ENCODE assay signal across 2 cellular contexts in the genomic region with DNA sequence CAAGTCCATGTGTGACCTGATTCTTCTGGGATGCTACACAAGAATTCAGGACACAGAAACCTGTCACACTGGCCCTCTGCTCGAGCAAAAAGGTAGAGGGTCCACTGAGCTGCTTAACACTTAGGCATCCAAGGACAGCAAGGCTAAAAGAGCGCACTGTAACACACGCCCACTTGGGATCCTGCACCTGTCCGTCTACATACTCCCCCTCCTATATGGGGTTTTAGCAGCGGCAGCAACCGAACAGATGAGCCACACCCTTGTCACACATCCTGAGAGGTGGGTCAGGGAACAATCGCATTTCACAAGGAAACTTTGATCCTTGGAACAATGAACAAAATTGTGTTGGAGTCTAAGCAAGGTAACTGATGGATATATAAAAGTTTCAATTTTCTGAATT.
TF ChIP-seq lines count a peak whose summit lies in the region.

No MANE protein-coding gene starts in this region.

TF ChIP-seq in GM23338, 12 proteins besides CTCF, POLR2A, EP300 and RAD21:
- TF ChIP-seq EZH2 (IDR thresholded peaks at IDR 0.05; ENCODE audit: low read depth, unreplicated experiment) (no peak), POLR2AphosphoS5 (IDR thresholded peaks at IDR 0.05; ENCODE audit: low read depth) (no peak), ZNF114 (CRISPR knock-in tag; IDR thresholded peaks at IDR 0.05) (no peak), EZH2phosphoT487 (IDR thresholded peaks at IDR 0.05; ENCODE audit: unreplicated experiment) (no peak), NANOG (IDR thresholded peaks at IDR 0.05; ENCODE audit: borderline replicate concordance) (no peak), CREB1 (CRISPR knock-in tag; IDR thresholded peaks at IDR 0.05; ENCODE audit: low read depth) (no peak), JUNB (IDR thresholded peaks at IDR 0.05; ENCODE audit: unreplicated experiment) (no peak)
- TF ChIP-seq, protein P1, sequence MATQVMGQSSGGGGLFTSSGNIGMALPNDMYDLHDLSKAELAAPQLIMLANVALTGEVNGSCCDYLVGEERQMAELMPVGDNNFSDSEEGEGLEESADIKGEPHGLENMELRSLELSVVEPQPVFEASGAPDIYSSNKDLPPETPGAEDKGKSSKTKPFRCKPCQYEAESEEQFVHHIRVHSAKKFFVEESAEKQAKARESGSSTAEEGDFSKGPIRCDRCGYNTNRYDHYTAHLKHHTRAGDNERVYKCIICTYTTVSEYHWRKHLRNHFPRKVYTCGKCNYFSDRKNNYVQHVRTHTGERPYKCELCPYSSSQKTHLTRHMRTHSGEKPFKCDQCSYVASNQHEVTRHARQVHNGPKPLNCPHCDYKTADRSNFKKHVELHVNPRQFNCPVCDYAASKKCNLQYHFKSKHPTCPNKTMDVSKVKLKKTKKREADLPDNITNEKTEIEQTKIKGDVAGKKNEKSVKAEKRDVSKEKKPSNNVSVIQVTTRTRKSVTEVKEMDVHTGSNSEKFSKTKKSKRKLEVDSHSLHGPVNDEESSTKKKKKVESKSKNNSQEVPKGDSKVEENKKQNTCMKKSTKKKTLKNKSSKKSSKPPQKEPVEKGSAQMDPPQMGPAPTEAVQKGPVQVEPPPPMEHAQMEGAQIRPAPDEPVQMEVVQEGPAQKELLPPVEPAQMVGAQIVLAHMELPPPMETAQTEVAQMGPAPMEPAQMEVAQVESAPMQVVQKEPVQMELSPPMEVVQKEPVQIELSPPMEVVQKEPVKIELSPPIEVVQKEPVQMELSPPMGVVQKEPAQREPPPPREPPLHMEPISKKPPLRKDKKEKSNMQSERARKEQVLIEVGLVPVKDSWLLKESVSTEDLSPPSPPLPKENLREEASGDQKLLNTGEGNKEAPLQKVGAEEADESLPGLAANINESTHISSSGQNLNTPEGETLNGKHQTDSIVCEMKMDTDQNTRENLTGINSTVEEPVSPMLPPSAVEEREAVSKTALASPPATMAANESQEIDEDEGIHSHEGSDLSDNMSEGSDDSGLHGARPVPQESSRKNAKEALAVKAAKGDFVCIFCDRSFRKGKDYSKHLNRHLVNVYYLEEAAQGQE (IDR thresholded peaks at IDR 0.05; ENCODE audit: unreplicated experiment): no peak
- TF ChIP-seq, protein P2, sequence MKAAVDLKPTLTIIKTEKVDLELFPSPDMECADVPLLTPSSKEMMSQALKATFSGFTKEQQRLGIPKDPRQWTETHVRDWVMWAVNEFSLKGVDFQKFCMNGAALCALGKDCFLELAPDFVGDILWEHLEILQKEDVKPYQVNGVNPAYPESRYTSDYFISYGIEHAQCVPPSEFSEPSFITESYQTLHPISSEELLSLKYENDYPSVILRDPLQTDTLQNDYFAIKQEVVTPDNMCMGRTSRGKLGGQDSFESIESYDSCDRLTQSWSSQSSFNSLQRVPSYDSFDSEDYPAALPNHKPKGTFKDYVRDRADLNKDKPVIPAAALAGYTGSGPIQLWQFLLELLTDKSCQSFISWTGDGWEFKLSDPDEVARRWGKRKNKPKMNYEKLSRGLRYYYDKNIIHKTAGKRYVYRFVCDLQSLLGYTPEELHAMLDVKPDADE (IDR thresholded peaks at IDR 0.05): no peak
- TF ChIP-seq, protein P3, sequence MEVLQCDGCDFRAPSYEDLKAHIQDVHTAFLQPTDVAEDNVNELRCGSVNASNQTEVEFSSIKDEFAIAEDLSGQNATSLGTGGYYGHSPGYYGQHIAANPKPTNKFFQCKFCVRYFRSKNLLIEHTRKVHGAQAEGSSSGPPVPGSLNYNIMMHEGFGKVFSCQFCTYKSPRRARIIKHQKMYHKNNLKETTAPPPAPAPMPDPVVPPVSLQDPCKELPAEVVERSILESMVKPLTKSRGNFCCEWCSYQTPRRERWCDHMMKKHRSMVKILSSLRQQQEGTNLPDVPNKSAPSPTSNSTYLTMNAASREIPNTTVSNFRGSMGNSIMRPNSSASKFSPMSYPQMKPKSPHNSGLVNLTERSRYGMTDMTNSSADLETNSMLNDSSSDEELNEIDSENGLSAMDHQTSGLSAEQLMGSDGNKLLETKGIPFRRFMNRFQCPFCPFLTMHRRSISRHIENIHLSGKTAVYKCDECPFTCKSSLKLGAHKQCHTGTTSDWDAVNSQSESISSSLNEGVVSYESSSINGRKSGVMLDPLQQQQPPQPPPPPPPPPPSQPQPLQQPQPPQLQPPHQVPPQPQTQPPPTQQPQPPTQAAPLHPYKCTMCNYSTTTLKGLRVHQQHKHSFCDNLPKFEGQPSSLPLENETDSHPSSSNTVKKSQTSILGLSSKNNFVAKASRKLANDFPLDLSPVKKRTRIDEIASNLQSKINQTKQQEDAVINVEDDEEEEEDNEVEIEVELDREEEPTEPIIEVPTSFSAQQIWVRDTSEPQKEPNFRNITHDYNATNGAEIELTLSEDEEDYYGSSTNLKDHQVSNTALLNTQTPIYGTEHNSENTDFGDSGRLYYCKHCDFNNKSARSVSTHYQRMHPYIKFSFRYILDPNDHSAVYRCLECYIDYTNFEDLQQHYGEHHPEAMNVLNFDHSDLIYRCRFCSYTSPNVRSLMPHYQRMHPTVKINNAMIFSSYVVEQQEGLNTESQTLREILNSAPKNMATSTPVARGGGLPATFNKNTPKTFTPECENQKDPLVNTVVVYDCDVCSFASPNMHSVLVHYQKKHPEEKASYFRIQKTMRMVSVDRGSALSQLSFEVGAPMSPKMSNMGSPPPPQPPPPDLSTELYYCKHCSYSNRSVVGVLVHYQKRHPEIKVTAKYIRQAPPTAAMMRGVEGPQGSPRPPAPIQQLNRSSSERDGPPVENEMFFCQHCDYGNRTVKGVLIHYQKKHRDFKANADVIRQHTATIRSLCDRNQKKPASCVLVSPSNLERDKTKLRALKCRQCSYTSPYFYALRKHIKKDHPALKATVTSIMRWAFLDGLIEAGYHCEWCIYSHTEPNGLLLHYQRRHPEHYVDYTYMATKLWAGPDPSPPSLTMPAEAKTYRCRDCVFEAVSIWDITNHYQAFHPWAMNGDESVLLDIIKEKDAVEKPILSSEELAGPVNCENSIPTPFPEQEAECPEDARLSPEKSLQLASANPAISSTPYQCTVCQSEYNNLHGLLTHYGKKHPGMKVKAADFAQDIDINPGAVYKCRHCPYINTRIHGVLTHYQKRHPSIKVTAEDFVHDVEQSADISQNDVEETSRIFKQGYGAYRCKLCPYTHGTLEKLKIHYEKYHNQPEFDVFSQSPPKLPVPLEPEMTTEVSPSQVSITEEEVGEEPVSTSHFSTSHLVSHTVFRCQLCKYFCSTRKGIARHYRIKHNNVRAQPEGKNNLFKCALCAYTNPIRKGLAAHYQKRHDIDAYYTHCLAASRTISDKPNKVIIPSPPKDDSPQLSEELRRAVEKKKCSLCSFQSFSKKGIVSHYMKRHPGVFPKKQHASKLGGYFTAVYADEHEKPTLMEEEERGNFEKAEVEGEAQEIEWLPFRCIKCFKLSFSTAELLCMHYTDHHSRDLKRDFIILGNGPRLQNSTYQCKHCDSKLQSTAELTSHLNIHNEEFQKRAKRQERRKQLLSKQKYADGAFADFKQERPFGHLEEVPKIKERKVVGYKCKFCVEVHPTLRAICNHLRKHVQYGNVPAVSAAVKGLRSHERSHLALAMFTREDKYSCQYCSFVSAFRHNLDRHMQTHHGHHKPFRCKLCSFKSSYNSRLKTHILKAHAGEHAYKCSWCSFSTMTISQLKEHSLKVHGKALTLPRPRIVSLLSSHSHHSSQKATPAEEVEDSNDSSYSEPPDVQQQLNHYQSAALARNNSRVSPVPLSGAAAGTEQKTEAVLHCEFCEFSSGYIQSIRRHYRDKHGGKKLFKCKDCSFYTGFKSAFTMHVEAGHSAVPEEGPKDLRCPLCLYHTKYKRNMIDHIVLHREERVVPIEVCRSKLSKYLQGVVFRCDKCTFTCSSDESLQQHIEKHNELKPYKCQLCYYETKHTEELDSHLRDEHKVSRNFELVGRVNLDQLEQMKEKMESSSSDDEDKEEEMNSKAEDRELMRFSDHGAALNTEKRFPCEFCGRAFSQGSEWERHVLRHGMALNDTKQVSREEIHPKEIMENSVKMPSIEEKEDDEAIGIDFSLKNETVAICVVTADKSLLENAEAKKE (CRISPR knock-in tag; IDR thresholded peaks at IDR 0.05): no peak
TF ChIP-seq in GM23338: peak in this region for 0.

TF ChIP-seq in K562, 482 proteins besides CTCF, POLR2A, EP300 and RAD21:
- TF ChIP-seq FOXK1 (CRISPR knock-in tag; IDR thresholded peaks at IDR 0.05; ENCODE audit: borderline replicate concordance) (peak; percentile 31; the same call in 1 of the 2 replicates), BRD4 (IDR thresholded peaks at IDR 0.05) (no peak)
